In genomic region chr11:114059278-114059983, GRCh38 we compare ENCODE assay signal across 9 cellular contexts. TPM values are rescaled to one million over a fixed set of nuclear protein-coding genes. Genes with fewer than 3 reads are reported as not detected.
DNase-seq lines count a peak whose midpoint lies in the region; ATAC-seq and TF ChIP-seq lines count a peak whose summit lies in the region.
"Had no signal": no experiment of that assay in that cellular context is flagged by ENCODE, and none has a peak within 500 bp of the region (broad histone marks: within the 10 kb centered on the region; RNA-seq: fewer than 3 reads in every experiment).

A gene with protein sequence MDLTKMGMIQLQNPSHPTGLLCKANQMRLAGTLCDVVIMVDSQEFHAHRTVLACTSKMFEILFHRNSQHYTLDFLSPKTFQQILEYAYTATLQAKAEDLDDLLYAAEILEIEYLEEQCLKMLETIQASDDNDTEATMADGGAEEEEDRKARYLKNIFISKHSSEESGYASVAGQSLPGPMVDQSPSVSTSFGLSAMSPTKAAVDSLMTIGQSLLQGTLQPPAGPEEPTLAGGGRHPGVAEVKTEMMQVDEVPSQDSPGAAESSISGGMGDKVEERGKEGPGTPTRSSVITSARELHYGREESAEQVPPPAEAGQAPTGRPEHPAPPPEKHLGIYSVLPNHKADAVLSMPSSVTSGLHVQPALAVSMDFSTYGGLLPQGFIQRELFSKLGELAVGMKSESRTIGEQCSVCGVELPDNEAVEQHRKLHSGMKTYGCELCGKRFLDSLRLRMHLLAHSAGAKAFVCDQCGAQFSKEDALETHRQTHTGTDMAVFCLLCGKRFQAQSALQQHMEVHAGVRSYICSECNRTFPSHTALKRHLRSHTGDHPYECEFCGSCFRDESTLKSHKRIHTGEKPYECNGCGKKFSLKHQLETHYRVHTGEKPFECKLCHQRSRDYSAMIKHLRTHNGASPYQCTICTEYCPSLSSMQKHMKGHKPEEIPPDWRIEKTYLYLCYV (plus strand): TSS chr11:114059711. CDS start chr11:114063301, 3,590 bp downstream.

- DNase-seq in C1 segment of cervical spinal cord (lab: John Stamatoyannopoulos, UW), result peak; percentile 21 to 93 (median 85)
- DNase-seq in NCI-H1105 (lab: John Stamatoyannopoulos, UW), result peak; percentile 77
- peak; percentile 52 to 57 for DNase-seq in activated CD4-positive, alpha-beta T cell treated with anti-CD3 and anti-CD28 coated beads for 4 hours
- DNase-seq in choroid plexus epithelial cell (ENCODE audit: low read depth), result peak; percentile 94
- DNase-seq in left colon, result peak; percentile 79 to 89
- DNase-seq in stimulated activated CD4-positive, alpha-beta T cell treated with anti-CD3 and anti-CD28 coated beads, Interleukin-12 subunit alpha, Interleukin-12 subunit beta, amount 100 ng/mL, for 4 hours, result peak; percentile 46
- no peak for DNase-seq in HuH-7.5 (ENCODE audit: low spot score)

- TF ChIP-seq CTCF in choroid plexus epithelial cell (conservative IDR thresholded peaks at IDR 0.05; ENCODE audit: low read depth, low read length), result peak; percentile 56

- ATAC-seq in left colon, result peak; percentile 68
- no peak for ATAC-seq in HG03521 (IDR thresholded peaks at IDR 0.05; ENCODE audit: unreplicated experiment)
- ATAC-seq: GM12878 had no signal

- intact Hi-C loops in left colon (cut with DNase I, micrococcal nuclease), result no loop called here

- peak within 1 kb of the TSS; percentile 95 for H3K4me3 ChIP-seq in choroid plexus epithelial cell (ENCODE audit: low read depth, low read length)
- H3K4me3 ChIP-seq: GM12878 had no signal

RNA-seq across cellular contexts. Expression of the gene that starts here (rescaled TPM):
- total RNA-seq in left colon, result 10 to 100 TPM in 1 of 2 donors, 1 to 10 TPM in 1; 10.0 to 75.1 TPM
